In genomic region chr12:90205165-90205564, GRCh38 we compare ENCODE assay signal across 36 cellular contexts.
"Had no signal": no experiment of that assay in that cellular context is flagged by ENCODE, and none has a peak within 500 bp of the region (broad histone marks: within the 10 kb centered on the region; RNA-seq: fewer than 3 reads in every experiment).

No MANE protein-coding gene starts in this region.

- FAIRE-seq: bronchial epithelial cell had no signal

- DNase-seq: activated B cell treated with CpG ODN at 0.5 μM for 24 hours; activated CD4-positive, alpha-beta memory T cell treated with anti-CD3 and anti-CD28 coated beads for 36 hours; activated CD4-positive, alpha-beta T cell treated with anti-CD3 and anti-CD28 coated beads for 4 hours; activated CD4-positive, alpha-beta T cell treated with anti-CD3 and anti-CD28 coated beads, Interleukin-2, amount 10 ng/mL, durations not matched to agents 24 days and 14 days; activated CD4-positive, alpha-beta T cell treated with anti-CD3 and anti-CD28 coated beads, Interleukin-2, amount 50 U/mL, for 1 hour; activated CD4-positive, alpha-beta T cell treated with anti-CD3 and anti-CD28 coated beads, Interleukin-2, amount 50 U/mL, for 4 hours; activated CD4-positive, CD25-positive, alpha-beta regulatory T cell treated with anti-CD3 and anti-CD28 coated beads, Interleukin-2, amount 50 U/mL, for 72 hours; activated CD8-positive, alpha-beta memory T cell treated with anti-CD3 and anti-CD28 coated beads, Interleukin-2, amount 50 U/mL, for 4 hours; activated CD8-positive, alpha-beta T cell treated with anti-CD3 and anti-CD28 coated beads for 36 hours; activated effector memory CD4-positive, alpha-beta T cell treated with Interleukin-2 at 50 U/mL for 16 hours; activated gamma-delta T cell; activated naive CD4-positive, alpha-beta T cell treated with anti-CD3 and anti-CD28 coated beads, Interleukin-2, amount 10 ng/mL, durations not matched to agents 7 days and 5 days; activated naive CD4-positive, alpha-beta T cell treated with Interleukin-2 at 50 U/mL for 16 hours; activated naive CD8-positive, alpha-beta T cell treated with anti-CD3 and anti-CD28 coated beads, Interleukin-2, amount 10 ng/mL, durations not matched to agents 7 days and 5 days; activated naive CD8-positive, alpha-beta T cell treated with anti-CD3 and anti-CD28 coated beads, Interleukin-2, amount 50 U/mL, for 24 hours; activated T-cell treated with anti-CD3 and anti-CD28 coated beads for 4 hours; activated T-cell treated with anti-CD3 and anti-CD28 coated beads, Interleukin-2, amount 50 U/mL, for 1 hour; activated T-cell treated with anti-CD3 and anti-CD28 coated beads, Interleukin-2, amount 50 U/mL, for 4 hours; activated T-cell treated with anti-CD3 and anti-CD28 coated beads, Interleukin-2, amount 50 U/mL, for 72 hours; amygdala; anterior cingulate cortex; caudate nucleus; cerebellar nuclear complex; T-cell; T-helper 17 cell; T-helper 9 cell had no signal

- H3K27ac Mint-ChIP-seq: activated B cell treated with CpG ODN at 0.5 μM for 24 hours; activated CD4-positive, alpha-beta memory T cell treated with anti-CD3 and anti-CD28 coated beads for 36 hours; activated CD4-positive, alpha-beta T cell treated with anti-CD3 and anti-CD28 coated beads, Interleukin-2, amount 10 ng/mL, durations not matched to agents 24 days and 14 days; activated CD8-positive, alpha-beta T cell treated with anti-CD3 and anti-CD28 coated beads for 36 hours; activated naive CD4-positive, alpha-beta T cell treated with anti-CD3 and anti-CD28 coated beads, Interleukin-2, amount 10 ng/mL, durations not matched to agents 7 days and 5 days; activated naive CD4-positive, alpha-beta T cell treated with anti-CD3 and anti-CD28 coated beads, Interleukin-2, amount 50 U/mL, for 24 hours; activated naive CD8-positive, alpha-beta T cell; activated naive CD8-positive, alpha-beta T cell treated with anti-CD3 and anti-CD28 coated beads, Interleukin-2, amount 10 ng/mL, durations not matched to agents 7 days and 5 days; activated naive CD8-positive, alpha-beta T cell treated with anti-CD3 and anti-CD28 coated beads, Interleukin-2, amount 50 U/mL, for 24 hours; activated T-cell treated with anti-CD3 and anti-CD28 coated beads, Interleukin-2, amount 50 U/mL, for 72 hours; activated T-helper 1 cell treated with anti-CD3 and anti-CD28 coated beads, Interleukin-12 subunit alpha, Interleukin-12 subunit beta, Interleukin-2, Interleukin-4 antibody, amounts not matched to agents 30 ng/mL and 10 ng/mL and 1 ng/mL, durations not matched to agents 14 hours and 24 hours and 36 hours; activated T-helper 17 cell treated with anti-CD3 and anti-CD28 coated beads, Interleukin-2, amount 50 U/mL, for 72 hours; brain; T-cell; T-helper 17 cell had no signal

- H3K4me3 ChIP-seq: ascending aorta, cardiac muscle cell had no signal

- H3K4me3 Mint-ChIP-seq: activated B cell treated with CpG ODN at 0.5 μM for 24 hours; activated CD4-positive, alpha-beta memory T cell treated with anti-CD3 and anti-CD28 coated beads for 36 hours; activated CD4-positive, alpha-beta T cell treated with anti-CD3 and anti-CD28 coated beads, Interleukin-2, amount 10 ng/mL, durations not matched to agents 24 days and 14 days; activated CD8-positive, alpha-beta T cell treated with anti-CD3 and anti-CD28 coated beads for 36 hours; activated naive CD4-positive, alpha-beta T cell treated with anti-CD3 and anti-CD28 coated beads, Interleukin-2, amount 10 ng/mL, durations not matched to agents 7 days and 5 days; activated naive CD4-positive, alpha-beta T cell treated with anti-CD3 and anti-CD28 coated beads, Interleukin-2, amount 50 U/mL, for 24 hours; activated naive CD8-positive, alpha-beta T cell; activated naive CD8-positive, alpha-beta T cell treated with anti-CD3 and anti-CD28 coated beads, Interleukin-2, amount 10 ng/mL, durations not matched to agents 7 days and 5 days; activated naive CD8-positive, alpha-beta T cell treated with anti-CD3 and anti-CD28 coated beads, Interleukin-2, amount 50 U/mL, for 24 hours; activated T-cell treated with anti-CD3 and anti-CD28 coated beads, Interleukin-2, amount 50 U/mL, for 4 hours; activated T-cell treated with anti-CD3 and anti-CD28 coated beads, Interleukin-2, amount 50 U/mL, for 72 hours; activated T-helper 1 cell treated with anti-CD3 and anti-CD28 coated beads, Interleukin-12 subunit alpha, Interleukin-12 subunit beta, Interleukin-2, Interleukin-4 antibody, amounts not matched to agents 30 ng/mL and 10 ng/mL and 1 ng/mL, durations not matched to agents 14 hours and 24 hours and 36 hours; activated T-helper 17 cell treated with anti-CD3 and anti-CD28 coated beads, Interleukin-2, amount 50 U/mL, for 72 hours; brain; central memory CD8-positive, alpha-beta T cell; T-cell; T-helper 17 cell had no signal

- H3K36me3 Mint-ChIP-seq: activated naive CD4-positive, alpha-beta T cell treated with anti-CD3 and anti-CD28 coated beads, Interleukin-2, amount 10 ng/mL, durations not matched to agents 7 days and 5 days; activated naive CD4-positive, alpha-beta T cell treated with anti-CD3 and anti-CD28 coated beads, Interleukin-2, amount 50 U/mL, for 24 hours; activated naive CD8-positive, alpha-beta T cell treated with anti-CD3 and anti-CD28 coated beads, Interleukin-2, amount 10 ng/mL, durations not matched to agents 7 days and 5 days; brain had no signal

- H3K4me1 ChIP-seq: ascending aorta had no signal

- H3K27me3 Mint-ChIP-seq: activated B cell treated with CpG ODN at 0.5 μM for 24 hours; activated CD4-positive, alpha-beta memory T cell treated with anti-CD3 and anti-CD28 coated beads for 36 hours; activated CD4-positive, alpha-beta T cell treated with anti-CD3 and anti-CD28 coated beads, Interleukin-2, amount 10 ng/mL, durations not matched to agents 24 days and 14 days; activated CD8-positive, alpha-beta T cell treated with anti-CD3 and anti-CD28 coated beads for 36 hours; activated naive CD4-positive, alpha-beta T cell treated with anti-CD3 and anti-CD28 coated beads, Interleukin-2, amount 10 ng/mL, durations not matched to agents 7 days and 5 days; activated naive CD4-positive, alpha-beta T cell treated with anti-CD3 and anti-CD28 coated beads, Interleukin-2, amount 50 U/mL, for 24 hours; activated naive CD8-positive, alpha-beta T cell; activated naive CD8-positive, alpha-beta T cell treated with anti-CD3 and anti-CD28 coated beads, Interleukin-2, amount 10 ng/mL, durations not matched to agents 7 days and 5 days; activated naive CD8-positive, alpha-beta T cell treated with anti-CD3 and anti-CD28 coated beads, Interleukin-2, amount 50 U/mL, for 24 hours; activated T-helper 17 cell treated with anti-CD3 and anti-CD28 coated beads, Interleukin-2, amount 50 U/mL, for 72 hours; brain; T-helper 17 cell had no signal

- H3K27me3 ChIP-seq: ascending aorta, cardiac muscle cell had no signal

- H3K36me3 ChIP-seq: ascending aorta, cardiac muscle cell had no signal

- H3K9me3 ChIP-seq: ascending aorta had no signal

- ATAC-seq: activated CD8-positive, alpha-beta T cell treated with anti-CD3 and anti-CD28 coated beads for 36 hours; activated naive CD8-positive, alpha-beta T cell treated with anti-CD3 and anti-CD28 coated beads, Interleukin-2, amount 50 U/mL, for 24 hours; activated T-cell treated with anti-CD3 and anti-CD28 coated beads, Interleukin-2, amount 50 U/mL, for 4 hours; activated T-cell treated with anti-CD3 and anti-CD28 coated beads, Interleukin-2, amount 50 U/mL, for 72 hours; activated T-helper 17 cell treated with anti-CD3 and anti-CD28 coated beads, Interleukin-2, amount 50 U/mL, for 72 hours; T-cell; T-helper 17 cell had no signal

- H3K27ac ChIP-seq: ascending aorta, cardiac muscle cell, VCaP had no signal

- H3K4me1 Mint-ChIP-seq: activated CD4-positive, alpha-beta T cell treated with anti-CD3 and anti-CD28 coated beads, Interleukin-2, amount 10 ng/mL, durations not matched to agents 24 days and 14 days; activated naive CD4-positive, alpha-beta T cell treated with anti-CD3 and anti-CD28 coated beads, Interleukin-2, amount 10 ng/mL, durations not matched to agents 7 days and 5 days; activated naive CD4-positive, alpha-beta T cell treated with anti-CD3 and anti-CD28 coated beads, Interleukin-2, amount 50 U/mL, for 24 hours; activated naive CD8-positive, alpha-beta T cell treated with anti-CD3 and anti-CD28 coated beads, Interleukin-2, amount 10 ng/mL, durations not matched to agents 7 days and 5 days; activated naive CD8-positive, alpha-beta T cell treated with anti-CD3 and anti-CD28 coated beads, Interleukin-2, amount 50 U/mL, for 24 hours; activated T-helper 17 cell treated with anti-CD3 and anti-CD28 coated beads, Interleukin-2, amount 50 U/mL, for 72 hours; brain; central memory CD8-positive, alpha-beta T cell; T-cell; T-helper 17 cell had no signal
